ENCODE assay signal across 1 cellular context in the genomic region with DNA sequence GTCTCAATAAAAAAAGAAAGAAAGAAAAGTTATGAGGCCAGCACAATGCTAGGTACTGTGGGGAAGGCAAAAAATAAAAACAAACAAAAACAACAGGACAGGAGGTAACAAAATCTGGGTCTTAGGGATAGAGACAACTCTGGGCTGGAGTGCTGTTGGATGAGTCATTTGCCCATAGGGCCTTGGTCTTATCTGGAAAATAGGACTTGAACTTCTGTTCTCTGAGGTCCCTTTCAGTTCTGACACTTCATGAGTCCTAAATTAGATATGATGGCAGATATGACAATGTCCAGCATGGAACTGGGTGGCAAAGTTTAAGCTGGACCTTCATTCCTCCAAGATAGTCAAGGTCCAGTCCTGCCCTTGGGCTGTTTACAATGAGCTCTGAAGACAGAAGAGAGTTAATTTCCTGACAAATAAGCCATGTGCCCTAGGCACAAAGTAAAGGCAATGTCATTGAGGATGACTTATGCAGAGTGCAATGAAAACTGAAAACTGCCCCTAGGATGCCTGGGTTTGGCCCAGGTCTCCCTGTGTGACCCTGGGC.
TF ChIP-seq lines count a peak whose summit lies in the region.

No MANE protein-coding gene starts in this region.

TF ChIP-seq in GM12878, 131 proteins besides CTCF, POLR2A, EP300 and RAD21:
- no peak for TF ChIP-seq NR2C2 (IDR thresholded peaks at IDR 0.05; ENCODE audit: borderline replicate concordance, control insufficient read depth, insufficient read length, low read depth)
